Comparison of ENCODE assay signal across 8 cellular contexts in the genomic region with DNA sequence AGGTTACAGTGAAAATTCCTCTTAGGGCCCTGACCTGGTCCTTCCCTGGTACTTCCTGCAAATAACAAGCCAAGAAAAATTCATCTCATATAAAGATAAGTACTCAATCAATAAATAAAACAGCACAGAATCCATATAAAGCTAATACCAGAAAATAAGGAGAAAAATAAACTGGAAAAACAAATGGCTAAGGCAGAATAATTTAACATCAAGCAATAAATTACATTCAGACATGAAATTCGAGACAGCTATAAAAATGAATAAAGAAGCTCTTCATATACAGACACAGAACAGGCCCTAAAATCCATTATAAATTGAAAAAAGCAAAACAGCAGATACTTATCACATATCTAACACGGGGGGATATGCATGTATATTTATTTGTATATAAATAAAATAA.
"Had no signal": no experiment of that assay in that cellular context is flagged by ENCODE, and none has a peak within 500 bp of the region (broad histone marks: within the 10 kb centered on the region; RNA-seq: fewer than 3 reads in every experiment).

No MANE protein-coding gene starts in this region.

- H3K4me3 ChIP-seq: GM23248, GM23338, HAP-1 had no signal

- DNase-seq: GM23248, GOT3, H7, H9, HCEC 1CT, HFFc6 had no signal

- H3K36me3 ChIP-seq: HAP-1 had no signal

- H3K4me1 ChIP-seq: HAP-1 had no signal

- H3K9me3 ChIP-seq: HAP-1 had no signal

- H3K27ac ChIP-seq: GM23248 had no signal
